Comparison of ENCODE assay signal across 11 cellular contexts in the genomic region with DNA sequence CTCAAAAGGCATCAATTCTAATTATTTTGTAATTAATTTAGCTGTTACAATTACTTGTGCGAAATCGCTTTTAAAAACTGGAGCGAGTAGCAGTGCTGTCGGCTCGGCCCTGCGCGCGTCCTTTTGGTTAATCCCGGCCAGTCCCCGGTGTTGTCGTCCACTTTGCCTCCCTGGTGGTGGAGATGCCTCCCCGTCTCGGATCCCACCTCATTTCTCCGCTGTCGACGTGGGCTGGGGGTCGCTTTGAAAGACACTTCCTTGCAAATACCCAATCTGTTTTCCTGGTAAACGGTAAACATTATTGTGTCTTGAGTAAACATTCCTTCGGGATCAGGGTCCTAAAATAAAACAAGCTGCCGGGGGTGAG. TPM values are rescaled to one million over a fixed set of nuclear protein-coding genes. Genes with fewer than 3 reads are reported as not detected.
A peak's percentile ranks its signal among the peaks of the same experiment; 100 is the strongest.
DNase-seq lines count a peak whose midpoint lies in the region; ATAC-seq, FAIRE-seq and TF ChIP-seq lines count a peak whose summit lies in the region.
"Had no signal": no experiment of that assay in that cellular context is flagged by ENCODE, and none has a peak within 500 bp of the region (broad histone marks: within the 10 kb centered on the region; RNA-seq: fewer than 3 reads in every experiment).

No MANE protein-coding gene starts in this region.

- no peak for FAIRE-seq in HepG2 (lab: Jason Lieb, UNC)
- FAIRE-seq: GM12892 had no signal

- no peak for TF ChIP-seq CTCF in HepG2 (CRISPR knock-in tag; IDR thresholded peaks at IDR 0.05)
- TF ChIP-seq CTCF in right lobe of liver (IDR thresholded peaks at IDR 0.05), result no peak
- no peak for TF ChIP-seq CTCF in CD14-positive monocyte (IDR thresholded peaks at IDR 0.05)

- peaks cover 8 to 64% of the 10 kb centered on the region in 2 experiments for H3K27me3 ChIP-seq in HepG2 (ENCODE audit: control insufficient read depth in 1 of 2, insufficient read depth in 2 of 2, low read length in 2 of 2)
- H3K27me3 ChIP-seq in right lobe of liver, result peaks cover 22 to 85% of the 10 kb centered on the region in 2 donors

- H3K4me3 ChIP-seq in HepG2 (replicated peaks in 1 of 3; ENCODE audit: insufficient read depth in 1 of 3, low read depth in 2 of 3, low read length in 3 of 3) (no peak overlapping the region), right lobe of liver (no peak overlapping the region), iPS-18c (ENCODE audit: insufficient read depth, low read depth, low read length) (peak overlapping the region; percentile 38)

- peaks cover 12% of the 10 kb centered on the region for H3K4me1 Mint-ChIP-seq in T-helper 17 cell
- peaks cover 56% of the 10 kb centered on the region for H3K4me1 Mint-ChIP-seq in CD14-positive monocyte
- peaks cover 19 to 31% of the 10 kb centered on the region in 2 donors for H3K4me1 Mint-ChIP-seq in effector memory CD8-positive, alpha-beta T cell (ENCODE audit: low read depth in 2 of 2)

- DNase-seq in HepG2 (ENCODE audit: low spot score) (no peak), right lobe of liver (no peak), T-helper 17 cell (no peak), CD14-positive monocyte (ENCODE audit: low spot score) (no peak), NCI-H1694 (lab: John Stamatoyannopoulos, UW) (no peak)
- DNase-seq in effector memory CD8-positive, alpha-beta T cell, result no peak
- DNase-seq: stimulated activated CD4-positive, alpha-beta T cell treated with anti-CD3 and anti-CD28 coated beads, Interleukin-4, amount 100 ng/mL, for 1 hour had no signal

- H3K4me1 ChIP-seq in HepG2 (ENCODE audit: insufficient read depth, low read length) (peaks cover 22% of the 10 kb centered on the region), right lobe of liver (peaks cover 0 to 11% (median 2%) of the 10 kb centered on the region in 4 donors)

- H3K9me3 ChIP-seq in HepG2 (ENCODE audit: low read length) (no peaks in the 10 kb centered on the region), right lobe of liver (no peaks in the 10 kb centered on the region), T-helper 17 cell (ENCODE audit: control insufficient read depth, low read length, poor library complexity, severe bottlenecking) (peaks cover 11% of the 10 kb centered on the region), iPS-18c (ENCODE audit: control insufficient read depth, insufficient read depth, low read length) (peaks cover 3% of the 10 kb centered on the region)

- H3K79me2 ChIP-seq in HepG2 (ENCODE audit: insufficient read depth, low read length), result no peaks in the 10 kb centered on the region

- no peak for TF ChIP-seq POLR2A in HepG2 (IDR thresholded peaks at IDR 0.05; ENCODE audit: insufficient read depth in 1 of 2, low read depth in 2 of 2, low read length in 2 of 2)
- no peak for TF ChIP-seq POLR2A in right lobe of liver (IDR thresholded peaks at IDR 0.05)

- no peaks in the 10 kb centered on the region for H3K36me3 ChIP-seq in HepG2 (replicated peaks in 1 of 2; ENCODE audit: control insufficient read depth in 1 of 2, insufficient read depth in 2 of 2, low read length in 2 of 2)
- H3K36me3 ChIP-seq in right lobe of liver, result no peaks in the 10 kb centered on the region

- no peak overlapping the region for H3K27ac ChIP-seq in HepG2 (ENCODE audit: extremely low read length, insufficient read depth, low read length)
- H3K27ac ChIP-seq in right lobe of liver, result no peak overlapping the region

- in situ Hi-C loops in HepG2 (cut with HindIII; ENCODE audit: extremely low pct_ligation_motif_present, low pct_unique_long_range_greater_than_20kb), result loop anchor here (5.0 kb wide), 1 partner anchor 206 kb away; no protein-coding TSS in a partner anchor

- H2AFZ ChIP-seq in HepG2 (ENCODE audit: low read length), result no peak overlapping the region

- POLR2A ChIA-PET in HepG2 (lab: Yijun Ruan, JAX), result no interaction called here

- ATAC-seq in HepG2, result 0 out of 3 replicates have a peak, but pooled peaks have one; percentile 37
- ATAC-seq in right lobe of liver, result no peak
- ATAC-seq in T-helper 17 cell, result no peak
- no peak for ATAC-seq in effector memory CD8-positive, alpha-beta T cell (replicated peaks)
- ATAC-seq: stimulated activated effector memory CD8-positive, alpha-beta T cell treated with anti-CD3 and anti-CD28 coated beads, Interleukin-12 subunit alpha, Interleukin-12 subunit beta, amount 100 ng/mL, for 72 hours had no signal

- no TSS peak for BruUV-seq in HepG2 (replicated peaks; lab: Mats Ljungman, UMichigan)

- H3K4me2 ChIP-seq in HepG2 (ENCODE audit: low read depth, low read length), result peak overlapping the region; percentile 59

- 15% methylated on average over 20 of the region's 20 CpGs for WGBS in HepG2 (ENCODE audit: low lambda C conversion rate)
- WGBS in right lobe of liver (ENCODE audit: insufficient coverage, low coverage, low lambda C conversion rate, missing lambda C conversion rate), result 11% methylated on average over 20 of the region's 20 CpGs

- H3K27ac Mint-ChIP-seq in T-helper 17 cell (peak overlapping the region; percentile 88), CD14-positive monocyte (no peak overlapping the region)
- H3K27ac Mint-ChIP-seq in effector memory CD8-positive, alpha-beta T cell, result peak overlapping the region in 1 of 2 donors; percentile 66
- H3K27ac Mint-ChIP-seq: stimulated activated effector memory CD8-positive, alpha-beta T cell treated with anti-CD3 and anti-CD28 coated beads, Interleukin-12 subunit alpha, Interleukin-12 subunit beta, amount 100 ng/mL, for 72 hours had no signal

- H3K27me3 Mint-ChIP-seq in T-helper 17 cell (peaks cover 55% of the 10 kb centered on the region), CD14-positive monocyte (ENCODE audit: low read depth in 3 of 3) (peaks cover 89 to 98% (median 91%) of the 10 kb centered on the region in 3 donors)
- peaks cover 74 to 75% of the 10 kb centered on the region in 2 donors for H3K27me3 Mint-ChIP-seq in effector memory CD8-positive, alpha-beta T cell

- intact Hi-C loops in HepG2 (cut with micrococcal nuclease; ENCODE audit: unreplicated experiment), result no loop called here
- intact Hi-C loops in right lobe of liver (cut with DNase I), result loop anchor here in 1 of 2 donors (10.0 kb wide), 1 partner anchor 109 kb away; no protein-coding TSS in a partner anchor
- intact Hi-C loops in CD14-positive monocyte (cut with micrococcal nuclease), result loop anchor here in 1 of 2 donors (5.0 kb wide), 1 partner anchor 111 kb away; no protein-coding TSS in a partner anchor

- no peaks in the 10 kb centered on the region for H4K20me1 ChIP-seq in HepG2 (ENCODE audit: insufficient read depth, low read length)

- CTCF ChIA-PET in HepG2 (lab: Yijun Ruan, JAX; ENCODE audit: low intra/inter-chr PET ratio, low total read pairs), result interaction anchor here (1.5 kb wide), 1 partner anchor 116 kb away, joined by 4 read pairs; no protein-coding TSS in a partner anchor

- H3K36me3 Mint-ChIP-seq in T-helper 17 cell (ENCODE audit: low read depth) (peaks cover 8% of the 10 kb centered on the region), CD14-positive monocyte (peaks cover 22 to 39% of the 10 kb centered on the region in 2 donors)
- H3K36me3 Mint-ChIP-seq in effector memory CD8-positive, alpha-beta T cell (ENCODE audit: insufficient read depth), result peaks cover 53% of the 10 kb centered on the region

- H3K9ac ChIP-seq in HepG2 (ENCODE audit: insufficient read depth, low read depth, low read length), result no peak overlapping the region

- peak overlapping the region; percentile 3 for H3K4me3 Mint-ChIP-seq in T-helper 17 cell
- H3K4me3 Mint-ChIP-seq in CD14-positive monocyte, result peak overlapping the region in 1 of 2 donors; percentile 92
- peak overlapping the region in 1 of 2 donors; percentile 17 for H3K4me3 Mint-ChIP-seq in effector memory CD8-positive, alpha-beta T cell
- H3K4me3 Mint-ChIP-seq: stimulated activated effector memory CD8-positive, alpha-beta T cell treated with anti-CD3 and anti-CD28 coated beads, Interleukin-12 subunit alpha, Interleukin-12 subunit beta, amount 100 ng/mL, for 72 hours had no signal

- TF ChIP-seq RAD21 in HepG2 (CRISPR knock-in tag; IDR thresholded peaks at IDR 0.05), result no peak

- H3K9me3 Mint-ChIP-seq in CD14-positive monocyte, result peaks cover 5 to 67% (median 34%) of the 10 kb centered on the region in 7 donors
- H3K9me3 Mint-ChIP-seq in effector memory CD8-positive, alpha-beta T cell, result peaks cover 2 to 7% of the 10 kb centered on the region in 2 donors

- TF ChIP-seq EP300 in HepG2 (IDR thresholded peaks at IDR 0.05; ENCODE audit: low read depth in 2 of 2, low read length in 2 of 2), result no peak
- TF ChIP-seq EP300 in HepG2 (CRISPR knock-in tag; IDR thresholded peaks at IDR 0.05; ENCODE audit: borderline replicate concordance), result no peak

RNA-seq across cellular contexts. Expression of a gene that starts 3.7 kb away (rescaled TPM):
- total RNA-seq in HepG2 (2016; rRNA removed; fragmentation: Illumina TruSeq; extraction: Trizol) (not detected in 2 replicates), right lobe of liver (under 1 TPM in 1 of 6 experiments, not detected in 5; 0.12 TPM), T-helper 17 cell (not detected)
- total RNA-seq in HepG2 (2016; cell fraction: cytosol; rRNA removed; fragmentation: Illumina TruSeq; extraction: Trizol; ENCODE audit: low read depth), result not detected in 2 replicates
- not detected in 2 replicates for total RNA-seq in HepG2 (2016; cell fraction: insoluble cytoplasmic fraction; rRNA removed; fragmentation: Illumina TruSeq; extraction: Trizol)
- total RNA-seq in HepG2 (2016; cell fraction: membrane; rRNA removed; fragmentation: Illumina TruSeq; extraction: Trizol), result not detected in 2 replicates
- not detected in 2 replicates for total RNA-seq in HepG2 (2016; cell fraction: nucleus; rRNA removed; fragmentation: Illumina TruSeq; extraction: Trizol)
- polyA plus RNA-seq in HepG2 (2011; rRNA removed) (not detected in 2 replicates), CD14-positive monocyte (not detected)
- not detected in 2 replicates for polyA plus RNA-seq in HepG2 (2011; cell fraction: cytosol; rRNA removed)
- not detected in 2 replicates for polyA plus RNA-seq in HepG2 (2011; cell fraction: nucleus; rRNA removed)
- polyA plus RNA-seq in HepG2 (2012), result not detected in 2 replicates
- polyA plus RNA-seq in HepG2 (2016; cell fraction: cytosol; fragmentation: Illumina TruSeq; extraction: Trizol; ENCODE audit: low read depth), result not detected in 2 replicates
- not detected in 2 replicates for polyA plus RNA-seq in HepG2 (2016; cell fraction: insoluble cytoplasmic fraction; fragmentation: Illumina TruSeq; extraction: Trizol; ENCODE audit: low read depth)
- not detected in 2 replicates for polyA plus RNA-seq in HepG2 (2016; cell fraction: membrane; fragmentation: Illumina TruSeq; extraction: Trizol; ENCODE audit: low read depth)
- not detected in 2 replicates for polyA plus RNA-seq in HepG2 (2016; cell fraction: nucleus; fragmentation: Illumina TruSeq; extraction: Trizol; ENCODE audit: insufficient read depth, low read depth)
- polyA minus RNA-seq in HepG2 (2011; rRNA and poly(A)+ RNA removed; ENCODE audit: low replicate concordance), result not detected in 2 replicates
- polyA minus RNA-seq in HepG2 (2011; cell fraction: cytosol; rRNA and poly(A)+ RNA removed), result not detected in 2 replicates
- not detected in 2 replicates for polyA minus RNA-seq in HepG2 (2011; cell fraction: nucleus; rRNA and poly(A)+ RNA removed)
- polyA plus RNA-seq: BJ had no signal

RNA-seq across cellular contexts. Expression of a gene that starts 41.3 kb away (rescaled TPM):
- total RNA-seq in HepG2 (2016; rRNA removed; fragmentation: Illumina TruSeq; extraction: Trizol) (4.5 and 8.1 TPM in 2 replicates), right lobe of liver (1 to 10 TPM; 5.5 to 7.7 (median 6.1) TPM), T-helper 17 cell (10 to 100 TPM; 15.0 to 18.9 TPM)
- 1.4 and 2.8 TPM in 2 replicates for total RNA-seq in HepG2 (2016; cell fraction: cytosol; rRNA removed; fragmentation: Illumina TruSeq; extraction: Trizol; ENCODE audit: low read depth)
- total RNA-seq in HepG2 (2016; cell fraction: insoluble cytoplasmic fraction; rRNA removed; fragmentation: Illumina TruSeq; extraction: Trizol), result 4.9 and 8.6 TPM in 2 replicates
- total RNA-seq in HepG2 (2016; cell fraction: membrane; rRNA removed; fragmentation: Illumina TruSeq; extraction: Trizol), result 3.1 and 3.9 TPM in 2 replicates
- 14.7 and 17.1 TPM in 2 replicates for total RNA-seq in HepG2 (2016; cell fraction: nucleus; rRNA removed; fragmentation: Illumina TruSeq; extraction: Trizol)
- polyA plus RNA-seq in HepG2 (2011; rRNA removed) (4.4 and 6.8 TPM in 2 replicates), CD14-positive monocyte (10 to 100 TPM; 20.2 to 24.7 TPM)
- 2.0 and 3.2 TPM in 2 replicates for polyA plus RNA-seq in HepG2 (2011; cell fraction: cytosol; rRNA removed)
- polyA plus RNA-seq in HepG2 (2011; cell fraction: nucleus; rRNA removed), result 3.6 and 4.7 TPM in 2 replicates
- 5.5 and 6.3 TPM in 2 replicates for polyA plus RNA-seq in HepG2 (2012)
- polyA plus RNA-seq in HepG2 (2016; cell fraction: cytosol; fragmentation: Illumina TruSeq; extraction: Trizol; ENCODE audit: low read depth), result 1.6 and 1.7 TPM in 2 replicates
- polyA plus RNA-seq in HepG2 (2016; cell fraction: insoluble cytoplasmic fraction; fragmentation: Illumina TruSeq; extraction: Trizol; ENCODE audit: low read depth), result 4.7 and 5.3 TPM in 2 replicates
- polyA plus RNA-seq in HepG2 (2016; cell fraction: membrane; fragmentation: Illumina TruSeq; extraction: Trizol; ENCODE audit: low read depth), result 2.3 and 2.7 TPM in 2 replicates
- polyA plus RNA-seq in HepG2 (2016; cell fraction: nucleus; fragmentation: Illumina TruSeq; extraction: Trizol; ENCODE audit: insufficient read depth, low read depth), result 19.6 and 21.1 TPM in 2 replicates
- polyA minus RNA-seq in HepG2 (2011; rRNA and poly(A)+ RNA removed; ENCODE audit: low replicate concordance), result 3.0 and 7.1 TPM in 2 replicates
- 3.1 and 3.4 TPM in 2 replicates for polyA minus RNA-seq in HepG2 (2011; cell fraction: cytosol; rRNA and poly(A)+ RNA removed)
- polyA minus RNA-seq in HepG2 (2011; cell fraction: nucleus; rRNA and poly(A)+ RNA removed), result 12.0 and 16.0 TPM in 2 replicates
